In genomic region chr20:37359836-37360235, GRCh38 we compare ENCODE assay signal across 30 cellular contexts. TPM values are rescaled to one million over a fixed set of nuclear protein-coding genes. Genes with fewer than 3 reads are reported as not detected.
DNase-seq lines count a peak whose midpoint lies in the region; ATAC-seq and TF ChIP-seq lines count a peak whose summit lies in the region.
"Had no signal": no experiment of that assay in that cellular context is flagged by ENCODE, and none has a peak within 500 bp of the region (broad histone marks: within the 10 kb centered on the region; RNA-seq: fewer than 3 reads in every experiment).

No MANE protein-coding gene starts in this region.

- H4K20me1 ChIP-seq in mammary epithelial cell (ENCODE audit: insufficient read depth, low read length) = no peaks in the 10 kb centered on the region

- H3K9me3 ChIP-seq in mammary epithelial cell (replicated peaks; ENCODE audit: insufficient read depth, low read length) = no peaks in the 10 kb centered on the region
- H3K9me3 ChIP-seq: left lung, right lobe of liver, thyroid gland had no signal

- H3K9me3 Mint-ChIP-seq in nephron progenitor cell = no peaks in the 10 kb centered on the region
- H3K9me3 Mint-ChIP-seq: effector memory CD8-positive, alpha-beta T cell had no signal

- CTCF ChIA-PET in mammary epithelial cell (lab: Charles Lee; ENCODE audit: low non-redundant PET) = no interaction called here

- WGBS in mammary epithelial cell (ENCODE audit: low coverage, missing lambda C conversion rate) = 95% methylated on average over 5 of the region's 5 CpGs

- no peak overlapping the region for H2AFZ ChIP-seq in mammary epithelial cell (ENCODE audit: low read depth, low read length)

- dilution Hi-C loops in mammary epithelial cell (cut with HindIII; ENCODE audit: low sequenced_read_pairs) = loop anchor here (10.0 kb wide), 1 partner anchor 65 kb away; no protein-coding TSS in a partner anchor

- no TSS peak for BruUV-seq in mammary epithelial cell (replicated peaks; lab: Mats Ljungman, UMichigan)

- DNase-seq in activated effector memory CD4-positive, alpha-beta T cell treated with anti-CD3 and anti-CD28 coated beads, Interleukin-2, amount 50 U/mL, for 16 hours = peak; percentile 21
- no peak for DNase-seq in activated effector memory CD4-positive, alpha-beta T cell treated with Interleukin-2 at 50 U/mL for 16 hours
- no peak for DNase-seq in mammary epithelial cell
- no peak for DNase-seq in nephron progenitor cell
- no peak for DNase-seq in HuH-7 (ENCODE audit: low spot score)
- no peak for DNase-seq in activated CD4-positive, alpha-beta T cell treated with anti-CD3 and anti-CD28 coated beads, Interleukin-2, amount 50 U/mL, for 1 hour
- DNase-seq in D341Med (ENCODE audit: low spot score) = no peak
- DNase-seq: 8988T; anterior cingulate cortex; caudate nucleus; DMS79 treated with DMSO at 0.1 percent for 48 hours; effector memory CD8-positive, alpha-beta T cell; GF-D8; glutamatergic neuron; KBM-7; mesendoderm; MM.1S; NCI-H2029 treated with DMSO at 0.1 percent for 48 hours; NCI-H2227 treated with DMSO at 0.1 percent for 48 hours; NCI-H526; SHP77 treated with DMSO at 0.1 percent for 48 hours; stimulated activated CD8-positive, alpha-beta memory T cell treated with anti-CD3 and anti-CD28 coated beads, Interleukin-4, amount 100 ng/mL, for 48 hours; thyroid gland had no signal

- no peak overlapping the region for H3K9ac ChIP-seq in mammary epithelial cell (ENCODE audit: insufficient read depth, low read length)

- H3K4me1 Mint-ChIP-seq in nephron progenitor cell = peaks cover 40% of the 10 kb centered on the region

- intact Hi-C loops in mammary epithelial cell (cut with micrococcal nuclease) = no loop called here

- H3K36me3 ChIP-seq in mammary epithelial cell (ENCODE audit: insufficient read depth, low read length) = no peaks in the 10 kb centered on the region
- H3K36me3 ChIP-seq: left lung, right lobe of liver, thyroid gland had no signal

- no peak for ATAC-seq in HG03460 (IDR thresholded peaks at IDR 0.05; ENCODE audit: unreplicated experiment)
- ATAC-seq: effector memory CD8-positive, alpha-beta T cell; left lung; Panc1; right lobe of liver had no signal

- peak overlapping the region; percentile 76 for H3K4me2 ChIP-seq in mammary epithelial cell (ENCODE audit: insufficient read depth, low read depth, low read length)

- H3K27ac ChIP-seq in mammary epithelial cell (ENCODE audit: insufficient read depth, low read depth, low read length) = no peak overlapping the region
- H3K27ac ChIP-seq: coronary artery, left lung, right lobe of liver, thyroid gland had no signal

- H3K4me3 Mint-ChIP-seq in nephron progenitor cell = no peak overlapping the region
- H3K4me3 Mint-ChIP-seq: activated naive CD8-positive, alpha-beta T cell; CD14-positive monocyte; effector memory CD8-positive, alpha-beta T cell had no signal

- no peaks in the 10 kb centered on the region for H3K27me3 Mint-ChIP-seq in nephron progenitor cell (ENCODE audit: low read depth, poor library complexity)
- H3K27me3 Mint-ChIP-seq: activated naive CD8-positive, alpha-beta T cell; effector memory CD8-positive, alpha-beta T cell had no signal

- H3K27ac Mint-ChIP-seq in nephron progenitor cell = peak overlapping the region; percentile 54
- H3K27ac Mint-ChIP-seq: activated naive CD8-positive, alpha-beta T cell had no signal

- peaks cover 4% of the 10 kb centered on the region for H3K36me3 Mint-ChIP-seq in nephron progenitor cell (ENCODE audit: low read depth)
- H3K36me3 Mint-ChIP-seq: activated naive CD8-positive, alpha-beta T cell had no signal

- H3K4me1 ChIP-seq in mammary epithelial cell (ENCODE audit: insufficient read depth, low read length) = peaks cover 48% of the 10 kb centered on the region
- H3K4me1 ChIP-seq: right lobe of liver had no signal

- in situ Hi-C loops in mammary epithelial cell (cut with MboI; ENCODE audit: low sequenced_read_pairs in 2 of 2) = loop anchor here in 1 of 2 donors (10.0 kb wide), 1 partner anchor 75 kb away; the partner anchor contains the start of gene MANBAL

- no peak overlapping the region for H3K4me3 ChIP-seq in mammary epithelial cell (replicated peaks in 1 of 3; ENCODE audit: insufficient read depth in 1 of 3, low read depth in 2 of 3, low read length in 3 of 3)
- H3K4me3 ChIP-seq: coronary artery, left lung, right lobe of liver, thyroid gland had no signal

- peaks cover 97% of the 10 kb centered on the region for H3K79me2 ChIP-seq in mammary epithelial cell (ENCODE audit: insufficient read depth, low read length)

- no peak for TF ChIP-seq CTCF in mammary epithelial cell (conservative IDR thresholded peaks at IDR 0.05 in 1 of 2, IDR thresholded peaks at IDR 0.05 in 1 of 2; ENCODE audit: extremely low read depth in 1 of 2, insufficient read depth in 1 of 2, low read depth in 1 of 2, low read length in 2 of 2)
- no peak for TF ChIP-seq CTCF in nephron progenitor cell (IDR thresholded peaks at IDR 0.05)

- H3K27me3 ChIP-seq in mammary epithelial cell (ENCODE audit: insufficient read depth, low read length) = no peaks in the 10 kb centered on the region
- H3K27me3 ChIP-seq: left lung, right lobe of liver, thyroid gland had no signal

RNA-seq across cellular contexts. Expression of gene SRC, which starts 13.9 kb away (rescaled TPM):
- 10 to 100 TPM; 52.7 to 60.2 TPM for total RNA-seq in mammary epithelial cell
- polyA plus RNA-seq in mammary epithelial cell = 39.3 TPM
- polyA minus RNA-seq in mammary epithelial cell = 54.6 TPM
